In the genomic region with DNA sequence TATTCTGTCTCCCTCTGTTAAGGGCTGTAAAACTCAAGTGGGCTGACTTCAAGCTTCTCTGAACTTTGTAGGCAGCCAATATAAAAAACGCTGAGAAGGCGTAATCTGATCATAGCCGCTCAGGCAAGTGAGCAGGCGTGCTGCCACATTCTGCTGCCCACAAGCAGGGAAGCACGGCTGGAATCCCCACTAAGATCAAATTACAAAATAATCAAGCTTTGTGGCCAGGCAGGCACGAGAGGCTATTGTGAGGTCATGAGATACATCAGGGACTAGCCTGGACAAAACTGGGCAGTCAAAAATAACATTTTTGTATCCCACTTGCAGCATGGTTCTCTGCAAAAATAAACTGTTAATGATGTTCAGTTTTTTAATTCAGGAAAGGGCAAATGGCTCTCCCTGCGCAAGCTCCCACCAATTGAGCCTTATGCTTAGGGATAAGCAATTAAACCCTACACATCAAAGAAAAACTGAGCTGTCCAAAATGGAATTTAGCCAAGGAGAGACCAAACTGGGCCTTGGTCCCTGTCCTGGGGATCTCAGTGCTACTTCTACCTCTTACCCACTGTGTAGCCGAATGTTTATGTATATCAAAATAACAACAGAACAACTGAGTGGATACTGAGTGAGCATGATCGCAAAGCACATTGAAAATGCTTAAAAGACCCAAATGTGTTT, we compare ENCODE assay signal across 8 cellular contexts.
DNase-seq lines count a peak whose midpoint lies in the region; TF ChIP-seq lines count a peak whose summit lies in the region.

No MANE protein-coding gene starts in this region.

- H3K9me3 Mint-ChIP-seq in activated CD4-positive, alpha-beta T cell treated with anti-CD3 and anti-CD28 coated beads, Interleukin-2, amount 10 ng/mL, durations not matched to agents 24 days and 14 days, result no peaks in the 10 kb centered on the region

- no peaks in the 10 kb centered on the region for H3K27me3 Mint-ChIP-seq in activated CD4-positive, alpha-beta T cell treated with anti-CD3 and anti-CD28 coated beads, Interleukin-2, amount 10 ng/mL, durations not matched to agents 24 days and 14 days

- H3K4me3 Mint-ChIP-seq in activated CD4-positive, alpha-beta T cell treated with anti-CD3 and anti-CD28 coated beads, Interleukin-2, amount 10 ng/mL, durations not matched to agents 24 days and 14 days, result no peak overlapping the region

- H3K27ac Mint-ChIP-seq in activated CD4-positive, alpha-beta T cell treated with anti-CD3 and anti-CD28 coated beads, Interleukin-2, amount 10 ng/mL, durations not matched to agents 24 days and 14 days, result no peak overlapping the region

- H3K4me1 ChIP-seq in ascending aorta, result no peaks in the 10 kb centered on the region

- DNase-seq in NCI-H1105 treated with DMSO at 0.1 percent for 48 hours (lab: John Stamatoyannopoulos, UW) (peak; percentile 87), amniotic epithelial cell (ENCODE audit: low read depth) (peak; percentile 93), iPS-NIHi7 (ENCODE audit: extremely low spot score) (peak; percentile 53), ascending aorta (ENCODE audit: low spot score in 2 of 2) (no peak), GM10266 (ENCODE audit: extremely low spot score) (no peak)
- DNase-seq in activated CD4-positive, alpha-beta T cell treated with anti-CD3 and anti-CD28 coated beads, Interleukin-2, amount 10 ng/mL, durations not matched to agents 24 days and 14 days, result no peak
- DNase-seq in stimulated activated naive CD4-positive, alpha-beta T cell treated with Interleukin-2 at 50 U/mL for 16 hours (lab: John Stamatoyannopoulos, UW), result no peak

- H3K9me3 ChIP-seq in ascending aorta, result no peaks in the 10 kb centered on the region

- H3K27me3 ChIP-seq in ascending aorta, result no peaks in the 10 kb centered on the region

- intact Hi-C loops in ascending aorta (cut with DNase I), result no loop called here
- intact Hi-C loops in activated CD4-positive, alpha-beta T cell treated with anti-CD3 and anti-CD28 coated beads, Interleukin-2, amount 10 ng/mL, durations not matched to agents 24 days and 14 days (cut with micrococcal nuclease), result no loop called here

- no peaks in the 10 kb centered on the region for H3K36me3 Mint-ChIP-seq in activated CD4-positive, alpha-beta T cell treated with anti-CD3 and anti-CD28 coated beads, Interleukin-2, amount 10 ng/mL, durations not matched to agents 24 days and 14 days (ENCODE audit: low read depth)

- H3K36me3 ChIP-seq in ascending aorta, result no peaks in the 10 kb centered on the region

- no peak overlapping the region for H3K4me3 ChIP-seq in ascending aorta

- H3K4me1 Mint-ChIP-seq in activated CD4-positive, alpha-beta T cell treated with anti-CD3 and anti-CD28 coated beads, Interleukin-2, amount 10 ng/mL, durations not matched to agents 24 days and 14 days, result no peaks in the 10 kb centered on the region

- peak overlapping the region; percentile 11 for H3K27ac ChIP-seq in C4-2B
- H3K27ac ChIP-seq in ascending aorta, result no peak overlapping the region

- no peak for TF ChIP-seq CTCF in C4-2B (conservative IDR thresholded peaks at IDR 0.05)
- TF ChIP-seq CTCF in ascending aorta (IDR thresholded peaks at IDR 0.05), result no peak
- TF ChIP-seq CTCF in GM10266 (IDR thresholded peaks at IDR 0.05; ENCODE audit: control insufficient read depth, insufficient read depth, low read depth, missing control alignments), result no peak

Comparison
In these comparisons a context has a peak if more than half of its experiments do, and no peak if none do; other contexts are left out.
1. DNase-seq: peak in NCI-H1105 treated with DMSO at 0.1 percent for 48 hours (single experiment), amniotic epithelial cell (single experiment) and iPS-NIHi7 (single experiment); none in ascending aorta (0 of 2), GM10266 (single experiment), activated CD4-positive, alpha-beta T cell treated with anti-CD3 and anti-CD28 coated beads, Interleukin-2, amount 10 ng/mL, durations not matched to agents 24 days and 14 days (single experiment) and stimulated activated naive CD4-positive, alpha-beta T cell treated with Interleukin-2 at 50 U/mL for 16 hours (single experiment).